18 cellular contexts compared by ENCODE assay signal in genomic region chr2:165079432-165079831, GRCh38.
DNase-seq lines count a peak whose midpoint lies in the region; ATAC-seq and TF ChIP-seq lines count a peak whose summit lies in the region.
"Had no signal": no experiment of that assay in that cellular context is flagged by ENCODE, and none has a peak within 500 bp of the region (broad histone marks: within the 10 kb centered on the region; RNA-seq: fewer than 3 reads in every experiment).

No MANE protein-coding gene starts in this region.

- ATAC-seq in Right ventricle myocardium inferior = no peak
- no peak for ATAC-seq in heart right ventricle
- peak; percentile 99 for ATAC-seq in left lobe of liver
- ATAC-seq in GM21515 (IDR thresholded peaks at IDR 0.05; ENCODE audit: unreplicated experiment) = no peak
- ATAC-seq: GM12878, GM23338 had no signal

- H3K4me1 Mint-ChIP-seq in Caco-2 (ENCODE audit: low read depth, unreplicated experiment) = no peaks in the 10 kb centered on the region
- H3K4me1 Mint-ChIP-seq in glutamatergic neuron (ENCODE audit: low read depth, unreplicated experiment) = no peaks in the 10 kb centered on the region
- H3K4me1 Mint-ChIP-seq: CD14-positive monocyte; CD4-positive, alpha-beta memory T cell had no signal

- H3K4me1 ChIP-seq in heart right ventricle (no peaks in the 10 kb centered on the region), Caco-2 (no peaks in the 10 kb centered on the region)
- H3K4me1 ChIP-seq: BLaER1 had no signal

- no peaks in the 10 kb centered on the region for H3K27me3 Mint-ChIP-seq in Caco-2 (ENCODE audit: insufficient read depth, unreplicated experiment)
- no peaks in the 10 kb centered on the region for H3K27me3 Mint-ChIP-seq in glutamatergic neuron (ENCODE audit: unreplicated experiment)
- H3K27me3 Mint-ChIP-seq: CD4-positive, alpha-beta memory T cell had no signal

- TF ChIP-seq CTCF in heart right ventricle (IDR thresholded peaks at IDR 0.05) (no peak), Caco-2 (IDR thresholded peaks at IDR 0.05; ENCODE audit: insufficient read depth in 1 of 2, low read depth in 1 of 2, low read length in 1 of 2, severe bottlenecking in 1 of 2, unreplicated experiment in 1 of 2) (no peak), glutamatergic neuron (IDR thresholded peaks at IDR 0.05; ENCODE audit: partially characterized antibody, unreplicated experiment) (no peak)

- BruUV-seq in Caco-2 (replicated peaks; lab: Mats Ljungman, UMichigan) = no TSS peak

- H3K36me3 ChIP-seq in heart right ventricle = no peaks in the 10 kb centered on the region
- H3K36me3 ChIP-seq in Caco-2 (ENCODE audit: control insufficient read depth, insufficient read depth, low read length) = no peaks in the 10 kb centered on the region

- H3K4me3 Mint-ChIP-seq in Caco-2 (ENCODE audit: unreplicated experiment) (no peak overlapping the region), glutamatergic neuron (ENCODE audit: unreplicated experiment) (no peak overlapping the region)
- H3K4me3 Mint-ChIP-seq: CD14-positive monocyte; CD4-positive, alpha-beta memory T cell; GM23338 had no signal

- H3K36me3 Mint-ChIP-seq in Caco-2 (ENCODE audit: insufficient read depth, unreplicated experiment) = no peaks in the 10 kb centered on the region
- peaks cover 14% of the 10 kb centered on the region for H3K36me3 Mint-ChIP-seq in glutamatergic neuron (ENCODE audit: unreplicated experiment)
- H3K36me3 Mint-ChIP-seq: CD14-positive monocyte; CD4-positive, alpha-beta memory T cell had no signal

- no peak overlapping the region for H3K4me3 ChIP-seq in heart right ventricle
- H3K4me3 ChIP-seq in Caco-2 (ENCODE audit: low read depth, low read length) = no peak overlapping the region
- H3K4me3 ChIP-seq: BLaER1, GM12878, GM23338 had no signal

- 64 to 67% methylated on average over 4 of the region's 4 CpGs for WGBS in heart right ventricle, 2 donors

- H3K9me3 Mint-ChIP-seq in Caco-2 (ENCODE audit: unreplicated experiment) (peaks cover 15% of the 10 kb centered on the region), glutamatergic neuron (ENCODE audit: unreplicated experiment) (no peaks in the 10 kb centered on the region)

- H3K27ac ChIP-seq in heart right ventricle = no peak overlapping the region
- H3K27ac ChIP-seq: BLaER1 had no signal

- intact Hi-C loops in Right ventricle myocardium inferior (cut with DNase I) = no loop called here
- intact Hi-C loops in heart right ventricle (cut with DNase I) = no loop called here
- intact Hi-C loops in Caco-2 (cut with micrococcal nuclease; ENCODE audit: unreplicated experiment) = no loop called here

- no peaks in the 10 kb centered on the region for H3K27me3 ChIP-seq in heart right ventricle
- H3K27me3 ChIP-seq in Caco-2 (replicated peaks; ENCODE audit: control insufficient read depth, insufficient read depth, low read length) = no peaks in the 10 kb centered on the region
- H3K27me3 ChIP-seq: BLaER1 had no signal

- H3K9me3 ChIP-seq in heart right ventricle = peaks cover 0 to 38% (median 12%) of the 10 kb centered on the region in 11 donors
- H3K9me3 ChIP-seq in Caco-2 = peaks cover 17% of the 10 kb centered on the region

- POLR2A ChIA-PET in Caco-2 (lab: Charles Lee) = no interaction called here

- DNase-seq in Right ventricle myocardium inferior (ENCODE audit: missing footprints) (peak; percentile 54), heart right ventricle (no peak), NCI-H226 (peak; percentile 68), left lobe of liver (ENCODE audit: low spot score) (peak; percentile 67), superior temporal gyrus (ENCODE audit: extremely low spot score) (no peak), Caco-2 (no peak), glutamatergic neuron (no peak)
- DNase-seq: 8988T; Calu3; CD4-positive, alpha-beta memory T cell; DMS79 treated with DMSO at 0.1 percent for 48 hours; EL; HCEC 1CT had no signal

- CTCF ChIA-PET in Caco-2 (lab: Charles Lee) = no interaction called here

- H3K27ac Mint-ChIP-seq in Caco-2 (ENCODE audit: unreplicated experiment) (no peak overlapping the region), glutamatergic neuron (ENCODE audit: unreplicated experiment) (no peak overlapping the region)
- H3K27ac Mint-ChIP-seq: CD14-positive monocyte; CD4-positive, alpha-beta memory T cell; GM23338 had no signal

Comparison
In these comparisons a context has a peak if more than half of its experiments do, and no peak if none do; other contexts are left out.
1. DNase-seq: peak in Right ventricle myocardium inferior (single experiment), NCI-H226 (single experiment) and left lobe of liver (single experiment); none in heart right ventricle (0 of 2), superior temporal gyrus (single experiment), Caco-2 (0 of 2) and glutamatergic neuron (single experiment).